Comparison of ENCODE assay signal across 11 cellular contexts in the genomic region with DNA sequence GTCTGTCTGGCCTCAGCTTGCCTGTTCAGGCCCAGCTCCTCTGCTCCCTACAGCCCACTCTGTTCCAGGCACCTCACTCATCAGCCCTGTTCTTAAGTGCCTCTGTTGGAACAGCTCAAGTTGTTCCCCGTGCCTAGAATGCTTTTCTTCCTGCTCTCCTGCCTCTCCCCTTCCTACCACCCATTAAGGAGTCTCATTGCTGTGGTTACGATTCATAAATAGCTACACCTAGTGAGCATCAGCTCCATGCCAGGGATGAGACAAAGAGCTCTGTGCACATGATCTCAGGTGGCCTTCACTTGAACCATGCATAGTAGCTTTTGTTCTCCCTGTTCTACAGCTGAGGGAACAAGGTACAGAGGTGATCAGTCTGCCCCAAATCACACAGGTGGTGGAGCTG. TPM values are rescaled to one million over a fixed set of nuclear protein-coding genes. Genes with fewer than 3 reads are reported as not detected.
DNase-seq lines count a peak whose midpoint lies in the region; ATAC-seq and TF ChIP-seq lines count a peak whose summit lies in the region.
"Had no signal": no experiment of that assay in that cellular context is flagged by ENCODE, and none has a peak within 500 bp of the region (broad histone marks: within the 10 kb centered on the region; RNA-seq: fewer than 3 reads in every experiment).

No MANE protein-coding gene starts in this region.

- no peaks in the 10 kb centered on the region for H3K9me3 Mint-ChIP-seq in activated naive CD4-positive, alpha-beta T cell treated with anti-CD3 and anti-CD28 coated beads, Interleukin-2, amount 50 U/mL, for 24 hours
- H3K9me3 Mint-ChIP-seq in glutamatergic neuron (ENCODE audit: unreplicated experiment), result peaks cover 4% of the 10 kb centered on the region

- no peaks in the 10 kb centered on the region for H3K36me3 Mint-ChIP-seq in activated naive CD4-positive, alpha-beta T cell treated with anti-CD3 and anti-CD28 coated beads, Interleukin-2, amount 50 U/mL, for 24 hours
- no peaks in the 10 kb centered on the region for H3K36me3 Mint-ChIP-seq in glutamatergic neuron (ENCODE audit: unreplicated experiment)

- no peaks in the 10 kb centered on the region for H3K79me1 ChIP-seq in trophoblast cell (ENCODE audit: low read length)

- H3K4me3 Mint-ChIP-seq in activated naive CD4-positive, alpha-beta T cell treated with anti-CD3 and anti-CD28 coated beads, Interleukin-2, amount 50 U/mL, for 24 hours, result peak overlapping the region; percentile 76
- peak overlapping the region; percentile 14 for H3K4me3 Mint-ChIP-seq in glutamatergic neuron (ENCODE audit: unreplicated experiment)

- H2AFZ ChIP-seq in trophoblast cell (ENCODE audit: insufficient read depth, low read length, poor library complexity), result no peak overlapping the region

- H3K14ac ChIP-seq in trophoblast cell (ENCODE audit: low read length), result no peak overlapping the region

- no peak overlapping the region for H3K9ac ChIP-seq in trophoblast cell (ENCODE audit: low read length)

- no peak overlapping the region for H4K12ac ChIP-seq in trophoblast cell (ENCODE audit: low read depth, low read length)

- H3K27ac ChIP-seq in RWPE2 (ENCODE audit: poor library complexity, severe bottlenecking) (no peak overlapping the region), temporal lobe (ENCODE audit: low read depth, low read length) (peak overlapping the region; percentile 17), trophoblast cell (ENCODE audit: low read depth, low read length) (no peak overlapping the region)

- H3K9me3 ChIP-seq in RWPE2 (ENCODE audit: severe bottlenecking) (no peaks in the 10 kb centered on the region), trophoblast cell (ENCODE audit: insufficient read depth, low read depth, low read length) (peaks cover 6% of the 10 kb centered on the region)
- H3K9me3 ChIP-seq: tibial artery had no signal

- no peak overlapping the region for H2BK12ac ChIP-seq in trophoblast cell (ENCODE audit: low read length)

- H2AK5ac ChIP-seq in trophoblast cell (ENCODE audit: low read length), result no peak overlapping the region

- H4K91ac ChIP-seq in trophoblast cell (ENCODE audit: low read depth, low read length), result no peak overlapping the region

- peaks cover 1% of the 10 kb centered on the region for H3K27me3 Mint-ChIP-seq in activated naive CD4-positive, alpha-beta T cell treated with anti-CD3 and anti-CD28 coated beads, Interleukin-2, amount 50 U/mL, for 24 hours
- peaks cover 21% of the 10 kb centered on the region for H3K27me3 Mint-ChIP-seq in glutamatergic neuron (ENCODE audit: unreplicated experiment)

- H3K23ac ChIP-seq in trophoblast cell (ENCODE audit: low read length), result no peak overlapping the region

- ATAC-seq in RWPE2 (ENCODE audit: low read depth) (peak; percentile 23; the same call in 1 of the 3 replicates), GM18907 (IDR thresholded peaks at IDR 0.05; ENCODE audit: unreplicated experiment) (no peak)

- H3K4ac ChIP-seq in trophoblast cell (ENCODE audit: low read depth, low read length), result no peak overlapping the region

- H3K4me3 ChIP-seq in RWPE2 (ENCODE audit: severe bottlenecking) (no peak overlapping the region), trophoblast cell (ENCODE audit: low read depth, low read length) (no peak overlapping the region)
- H3K4me3 ChIP-seq: tibial artery had no signal

- H3K36me3 ChIP-seq in RWPE2 (ENCODE audit: low read depth) (no peaks in the 10 kb centered on the region), trophoblast cell (ENCODE audit: control insufficient read depth in 1 of 2, insufficient read depth in 2 of 2, low read length in 2 of 2) (no peaks in the 10 kb centered on the region)

- H3K27ac Mint-ChIP-seq in activated naive CD4-positive, alpha-beta T cell treated with anti-CD3 and anti-CD28 coated beads, Interleukin-2, amount 50 U/mL, for 24 hours, result peak overlapping the region; percentile 75
- H3K27ac Mint-ChIP-seq in glutamatergic neuron (ENCODE audit: unreplicated experiment), result no peak overlapping the region

- DNase-seq in activated naive CD4-positive, alpha-beta T cell treated with anti-CD3 and anti-CD28 coated beads, Interleukin-2, amount 50 U/mL, for 16 hours, result no peak
- DNase-seq in RWPE2 (ENCODE audit: low spot score) (no peak), glutamatergic neuron (no peak), trophoblast cell (no peak), SIG-M5 treated with dmso at 0.1 percent for 504 hours (lab: John Stamatoyannopoulos, UW; ENCODE audit: unreplicated experiment) (no peak)
- DNase-seq: NCI-H1417 treated with DMSO at 0.1 percent for 48 hours, T1000 had no signal

- no peak overlapping the region for H3K18ac ChIP-seq in trophoblast cell (ENCODE audit: low read length)

- no peaks in the 10 kb centered on the region for H3K79me2 ChIP-seq in trophoblast cell (ENCODE audit: control insufficient read depth, insufficient read depth, low read length, poor library complexity)

- no peak overlapping the region for H2BK5ac ChIP-seq in trophoblast cell (ENCODE audit: low read depth, low read length, poor library complexity)

- H3K4me1 ChIP-seq in RWPE2 (ENCODE audit: insufficient read depth, poor library complexity, severe bottlenecking) (no peaks in the 10 kb centered on the region), trophoblast cell (ENCODE audit: control insufficient read depth in 1 of 2, insufficient read depth in 2 of 2, low read length in 2 of 2) (peaks cover 2 to 4% of the 10 kb centered on the region in 2 experiments)

- no peak overlapping the region for H4K8ac ChIP-seq in trophoblast cell (ENCODE audit: low read depth, low read length)

- no peak overlapping the region for H3K4me2 ChIP-seq in trophoblast cell (ENCODE audit: low read length)

- WGBS in trophoblast cell (ENCODE audit: extremely low coverage, insufficient coverage, insufficient read length), result no CpG with 5 or more reads among the region's 2 CpGs

- no peak overlapping the region for H2BK120ac ChIP-seq in trophoblast cell (ENCODE audit: insufficient read depth, low read length, poor library complexity)

- no peak for TF ChIP-seq CTCF in RWPE2 (IDR thresholded peaks at IDR 0.05; ENCODE audit: poor library complexity, severe bottlenecking)
- no peak for TF ChIP-seq CTCF in glutamatergic neuron (IDR thresholded peaks at IDR 0.05; ENCODE audit: partially characterized antibody, unreplicated experiment)

- H3K27me3 ChIP-seq in RWPE2 (ENCODE audit: insufficient read depth, poor library complexity, severe bottlenecking) (no peaks in the 10 kb centered on the region), trophoblast cell (ENCODE audit: insufficient read depth, low read length) (peaks cover 46% of the 10 kb centered on the region)
- H3K27me3 ChIP-seq: tibial artery had no signal

- peaks cover 16% of the 10 kb centered on the region for H3K4me1 Mint-ChIP-seq in activated naive CD4-positive, alpha-beta T cell treated with anti-CD3 and anti-CD28 coated beads, Interleukin-2, amount 50 U/mL, for 24 hours
- peaks cover 1% of the 10 kb centered on the region for H3K4me1 Mint-ChIP-seq in glutamatergic neuron (ENCODE audit: low read depth, unreplicated experiment)

RNA-seq across cellular contexts. Expression of a gene that starts 54.3 kb away (rescaled TPM):
- 2.3 TPM for total RNA-seq in glutamatergic neuron (ENCODE audit: unreplicated experiment)
- total RNA-seq in temporal lobe, result 31.2 TPM
- 0.37 and 0.38 TPM in 2 replicates for polyA plus RNA-seq in trophoblast cell (2013)
